Comparison of ENCODE assay signal across 1 cellular context in genomic region chrX:101390664-101391525, GRCh38.
TF ChIP-seq lines count a peak whose summit lies in the region.

RPL36A (plus strand) TSS chrX:101391011; CDS start chrX:101391044, 33 bp downstream.

TF ChIP-seq in K562, 482 proteins besides CTCF, POLR2A, EP300 and RAD21 (continued from another document and continues in another):
- TF ChIP-seq MBD1 (CRISPR knock-in tag; IDR thresholded peaks at IDR 0.05) (no peak), TSHZ1 (CRISPR knock-in tag; IDR thresholded peaks at IDR 0.05) (no peak), ADNP (tag; IDR thresholded peaks at IDR 0.05) (no peak), RHOXF2B (CRISPR knock-in tag; conservative IDR thresholded peaks at IDR 0.05) (no peak), FOXJ3 (CRISPR knock-in tag; IDR thresholded peaks at IDR 0.05) (no peak), ZNF263 (CRISPR knock-in tag; IDR thresholded peaks at IDR 0.05; ENCODE audit: borderline replicate concordance) (no peak), ZNF639 (CRISPR knock-in tag; conservative IDR thresholded peaks at IDR 0.05 in 1 of 2, IDR thresholded peaks at IDR 0.05 in 1 of 2) (peak in 1 of 2 experiments; percentile 38; a peak in 1 of 4 replicates), ZBTB11 (CRISPR knock-in tag; IDR thresholded peaks at IDR 0.05) (peak in 1 of 3 experiments; percentile 68; a peak in 2 of 6 replicates), PHF8 (IDR thresholded peaks at IDR 0.05; ENCODE audit: borderline replicate concordance, low read length) (peak; percentile 94), HNRNPK (IDR thresholded peaks at IDR 0.05; ENCODE audit: low read depth, low read length, poor library complexity, severe bottlenecking) (no peak), CREBBP (IDR thresholded peaks at IDR 0.05; ENCODE audit: low read depth, low read length) (no peak), CUX1 (CRISPR knock-in tag; IDR thresholded peaks at IDR 0.05) (no peak), GATA2 (CRISPR knock-in tag; IDR thresholded peaks at IDR 0.05) (no peak), ELF2 (CRISPR knock-in tag; IDR thresholded peaks at IDR 0.05) (peak; percentile 76), ZNF655 (CRISPR knock-in tag; IDR thresholded peaks at IDR 0.05) (no peak), PKNOX1 (IDR thresholded peaks at IDR 0.05) (no peak), CHD7 (IDR thresholded peaks at IDR 0.05; ENCODE audit: low read depth, low read length) (no peak)
